ENCODE assay signal across 8 cellular contexts in the genomic region with DNA sequence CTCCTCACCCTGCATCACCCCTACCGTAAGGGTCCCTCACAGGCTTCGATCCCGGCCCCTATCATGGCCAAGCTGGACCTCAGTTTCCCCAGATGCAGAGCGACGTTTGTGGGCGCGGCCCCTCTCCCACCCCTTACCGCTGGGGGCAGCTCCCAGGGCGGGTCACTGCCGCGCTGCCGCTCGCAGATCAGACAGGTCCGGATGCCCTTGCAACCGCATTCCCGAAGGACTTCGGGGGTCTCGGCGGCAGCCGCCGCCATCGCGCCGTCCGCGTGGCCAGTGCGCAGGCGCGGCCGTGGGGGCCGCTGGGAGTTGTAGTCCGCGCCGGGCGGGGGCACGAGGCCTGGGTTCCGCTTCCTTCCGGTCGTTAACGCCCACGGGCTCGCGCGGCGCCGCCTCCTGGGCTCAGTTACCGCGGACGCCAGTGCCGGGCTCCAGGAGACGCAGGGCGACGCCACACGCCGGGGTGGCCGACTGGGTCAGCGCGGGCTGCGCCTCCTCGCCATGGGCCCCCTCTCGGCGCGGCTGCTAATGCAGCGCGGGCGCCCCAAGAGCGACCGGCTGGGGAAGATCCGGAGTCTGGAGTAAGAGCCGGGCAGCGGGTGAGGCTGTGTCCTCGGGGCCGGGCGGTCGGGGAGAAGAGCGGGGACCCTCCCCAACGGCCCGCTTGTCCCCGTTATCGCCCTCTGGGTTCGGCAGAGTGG. TPM values are rescaled to one million over a fixed set of nuclear protein-coding genes. Genes with fewer than 3 reads are reported as not detected.
DNase-seq lines count a peak whose midpoint lies in the region; ATAC-seq and TF ChIP-seq lines count a peak whose summit lies in the region.

A gene with protein sequence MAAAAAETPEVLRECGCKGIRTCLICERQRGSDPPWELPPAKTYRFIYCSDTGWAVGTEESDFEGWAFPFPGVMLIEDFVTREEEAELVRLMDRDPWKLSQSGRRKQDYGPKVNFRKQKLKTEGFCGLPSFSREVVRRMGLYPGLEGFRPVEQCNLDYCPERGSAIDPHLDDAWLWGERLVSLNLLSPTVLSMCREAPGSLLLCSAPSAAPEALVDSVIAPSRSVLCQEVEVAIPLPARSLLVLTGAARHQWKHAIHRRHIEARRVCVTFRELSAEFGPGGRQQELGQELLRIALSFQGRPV (minus strand): TSS at position 287 of the 704 bp plus-strand sequence. CDS start 27 bp downstream, at position 260.
A gene (plus strand): TSS at position 408 of the 704 bp plus-strand sequence. CDS start 97 bp downstream, at position 505.

- H3K9me3 Mint-ChIP-seq in CD4-positive, alpha-beta T cell, result no peaks in the 10 kb centered on the region
- H3K9me3 Mint-ChIP-seq in activated CD4-positive, alpha-beta memory T cell treated with anti-CD3 and anti-CD28 coated beads for 36 hours, result no peaks in the 10 kb centered on the region

- H3K4me1 ChIP-seq in duodenal mucosa (ENCODE audit: control insufficient read depth in 1 of 2, insufficient read depth in 2 of 2, low read length in 2 of 2) (peaks cover 13 to 19% of the 10 kb centered on the region in 2 donors), lower lobe of right lung (peaks cover 27% of the 10 kb centered on the region)

- H3K4me3 ChIP-seq in duodenal mucosa (ENCODE audit: low read depth in 1 of 2, low read length in 2 of 2) (peak within 1 kb of the TSS; percentile 98 to 100), lower lobe of right lung (peak within 1 kb of the TSS; percentile 99)

- TF ChIP-seq CTCF in CD4-positive, alpha-beta T cell (IDR thresholded peaks at IDR 0.05), result peak; percentile 29
- peak; percentile 17 for TF ChIP-seq CTCF in lower lobe of right lung (IDR thresholded peaks at IDR 0.05)

- H3K36me3 ChIP-seq in duodenal mucosa (ENCODE audit: control insufficient read depth in 1 of 2, insufficient read depth in 2 of 2, low read length in 2 of 2) (peaks cover 0 to 3% of the 10 kb centered on the region in 2 donors), lower lobe of right lung (peaks cover 18% of the 10 kb centered on the region)

- no peaks in the 10 kb centered on the region for H3K9me3 ChIP-seq in CD4-positive, alpha-beta T cell (ENCODE audit: control insufficient read depth, low read length)
- H3K9me3 ChIP-seq in duodenal mucosa (ENCODE audit: control insufficient read depth in 1 of 2, low read length in 2 of 2) (no peaks in the 10 kb centered on the region), lower lobe of right lung (no peaks in the 10 kb centered on the region)

- ATAC-seq in CD4-positive, alpha-beta T cell (ENCODE audit: poor library complexity), result peak; percentile 93
- ATAC-seq in GM19438 (IDR thresholded peaks at IDR 0.05; ENCODE audit: low read depth, unreplicated experiment) (peak; percentile 81), HG03571 (IDR thresholded peaks at IDR 0.05; ENCODE audit: unreplicated experiment) (peak; percentile 71), lower lobe of right lung (peak; percentile 97 to 99)

- H3K27me3 ChIP-seq in CD4-positive, alpha-beta T cell (ENCODE audit: control insufficient read depth, insufficient read depth, low read length), result no peaks in the 10 kb centered on the region
- H3K27me3 ChIP-seq in duodenal mucosa (ENCODE audit: control insufficient read depth in 1 of 2, insufficient read depth in 2 of 2, low read length in 2 of 2), result no peaks in the 10 kb centered on the region
- no peaks in the 10 kb centered on the region for H3K27me3 ChIP-seq in lower lobe of right lung (ENCODE audit: low read depth)

- CTCF ChIA-PET in CD4-positive, alpha-beta T cell (lab: Charles Lee), result interaction anchor here (0.6 to 2.8 kb wide), 4 partner anchors 16 to 60 kb away, joined by 3 to 13 read pairs (median 4); no protein-coding TSS in a partner anchor
- CTCF ChIA-PET in activated CD4-positive, alpha-beta memory T cell treated with anti-CD3 and anti-CD28 coated beads for 36 hours (lab: Charles Lee), result interaction anchor here (0.7 to 3.8 kb wide), 5 partner anchors 9 to 60 kb away, joined by 3 to 20 read pairs (median 4); no protein-coding TSS in a partner anchor

- H3K36me3 Mint-ChIP-seq in CD4-positive, alpha-beta T cell (ENCODE audit: low read depth), result peaks cover 17% of the 10 kb centered on the region
- H3K36me3 Mint-ChIP-seq in activated CD4-positive, alpha-beta memory T cell treated with anti-CD3 and anti-CD28 coated beads for 36 hours, result no peaks in the 10 kb centered on the region

- DNase-seq in CD4-positive, alpha-beta T cell, result peak; percentile 85 to 94 (median 90)
- peak; percentile 53 for DNase-seq in NCI-H82 treated with DMSO at 0.1 percent for 48 hours (lab: John Stamatoyannopoulos, UW; ENCODE audit: unreplicated experiment)
- peak; percentile 97 for DNase-seq in activated CD4-positive, alpha-beta memory T cell treated with anti-CD3 and anti-CD28 coated beads for 36 hours
- peak; percentile 98 for DNase-seq in lower lobe of right lung
- DNase-seq in stimulated activated CD4-positive, alpha-beta T cell treated with anti-CD3 and anti-CD28 coated beads, TNF-alpha, amount 100 ng/mL, for 1 hour (ENCODE audit: low read depth in 3 of 3, low spot score in 1 of 3), result peak; percentile 88 to 96 (median 89)

- peak within 1 kb of the TSS; percentile 75 for H3K27ac Mint-ChIP-seq in CD4-positive, alpha-beta T cell
- peak within 1 kb of the TSS; percentile 75 for H3K27ac Mint-ChIP-seq in activated CD4-positive, alpha-beta memory T cell treated with anti-CD3 and anti-CD28 coated beads for 36 hours

- POLR2A ChIA-PET in CD4-positive, alpha-beta T cell (lab: Charles Lee), result interaction anchor here (0.7 to 3.8 kb wide), 8 partner anchors 26 to 73 kb away, joined by 3 to 25 read pairs (median 4); a partner anchor contains a TSS
- POLR2A ChIA-PET in activated CD4-positive, alpha-beta memory T cell treated with anti-CD3 and anti-CD28 coated beads for 36 hours (lab: Charles Lee), result interaction anchor here (0.9 to 2.2 kb wide), 5 partner anchors 9 to 64 kb away, joined by 3 to 7 read pairs (median 4); no protein-coding TSS in a partner anchor

- peak within 1 kb of the TSS; percentile 92 for H3K4me3 Mint-ChIP-seq in CD4-positive, alpha-beta T cell
- H3K4me3 Mint-ChIP-seq in activated CD4-positive, alpha-beta memory T cell treated with anti-CD3 and anti-CD28 coated beads for 36 hours, result peak within 1 kb of the TSS; percentile 93

- intact Hi-C loops in CD4-positive, alpha-beta T cell (cut with DNase I, micrococcal nuclease), result loop anchor here (1.0 to 10.0 kb wide), 4 partner anchors 31 to 1380 kb away; a partner anchor contains a TSS
- intact Hi-C loops in activated CD4-positive, alpha-beta memory T cell treated with anti-CD3 and anti-CD28 coated beads for 36 hours (cut with micrococcal nuclease), result loop anchor here (1.0 to 5.0 kb wide), 3 partner anchors 38 to 177 kb away; a partner anchor contains a TSS
- intact Hi-C loops in lower lobe of right lung (cut with DNase I), result no loop called here

- H3K9ac ChIP-seq in duodenal mucosa (ENCODE audit: low read depth in 1 of 2, low read length in 2 of 2), result peak within 1 kb of the TSS; percentile 85 to 99

- H3K27me3 Mint-ChIP-seq in CD4-positive, alpha-beta T cell, result no peaks in the 10 kb centered on the region
- no peaks in the 10 kb centered on the region for H3K27me3 Mint-ChIP-seq in activated CD4-positive, alpha-beta memory T cell treated with anti-CD3 and anti-CD28 coated beads for 36 hours

- H3K27ac ChIP-seq in CD4-positive, alpha-beta T cell (ENCODE audit: low read depth, low read length), result peak within 1 kb of the TSS; percentile 46
- H3K27ac ChIP-seq in duodenal mucosa (ENCODE audit: low read depth, low read length) (peak within 1 kb of the TSS; percentile 17), lower lobe of right lung (peak within 1 kb of the TSS; percentile 85)

- peaks cover 34% of the 10 kb centered on the region for H3K4me1 Mint-ChIP-seq in CD4-positive, alpha-beta T cell (ENCODE audit: low read depth)
- H3K4me1 Mint-ChIP-seq in activated CD4-positive, alpha-beta memory T cell treated with anti-CD3 and anti-CD28 coated beads for 36 hours (ENCODE audit: low read depth), result peaks cover 28% of the 10 kb centered on the region

RNA-seq across cellular contexts. Expression of the first gene that starts in this region (rescaled TPM):
- 1 to 10 TPM; 2.9 to 3.5 TPM for total RNA-seq in CD4-positive, alpha-beta T cell
- total RNA-seq in activated CD4-positive, alpha-beta memory T cell treated with anti-CD3 and anti-CD28 coated beads for 36 hours, result 1 to 10 TPM; 7.7 to 7.8 TPM
- 10.6 TPM for total RNA-seq in lower lobe of right lung

RNA-seq across cellular contexts. Expression of the second gene that starts in this region (rescaled TPM):
- 10 to 100 TPM; 12.9 to 13.9 TPM for total RNA-seq in CD4-positive, alpha-beta T cell
- total RNA-seq in activated CD4-positive, alpha-beta memory T cell treated with anti-CD3 and anti-CD28 coated beads for 36 hours, result 10 to 100 TPM; 16.4 to 20.0 TPM
- 19.2 TPM for total RNA-seq in lower lobe of right lung

Comparison
In these comparisons a context has a peak if more than half of its experiments do, and no peak if none do; other contexts are left out.
1. Peak in every context shown above with its lines: DNase-seq, ATAC-seq, H3K4me3 ChIP-seq and H3K27ac ChIP-seq.
2. H3K27ac ChIP-seq: peak in every context shown above with its lines; median percentile 85 in lower lobe of right lung; 46 in CD4-positive, alpha-beta T cell; 17 in duodenal mucosa.